In genomic region chr14:54108481-54109471, GRCh38 we compare ENCODE assay signal across 11 cellular contexts.
DNase-seq lines count a peak whose midpoint lies in the region; ATAC-seq, FAIRE-seq and TF ChIP-seq lines count a peak whose summit lies in the region.
"Had no signal": no experiment of that assay in that cellular context is flagged by ENCODE, and none has a peak within 500 bp of the region (broad histone marks: within the 10 kb centered on the region; RNA-seq: fewer than 3 reads in every experiment).

No MANE protein-coding gene starts in this region.

- peaks cover 63% of the 10 kb centered on the region for H3K4me1 ChIP-seq in foreskin keratinocyte

- H3K36me3 Mint-ChIP-seq in HFFc6 (ENCODE audit: low read depth) = no peaks in the 10 kb centered on the region; the same call in none of the 2 replicates

- no peaks in the 10 kb centered on the region for H3K9me3 Mint-ChIP-seq in HFFc6
- H3K9me3 Mint-ChIP-seq: activated T-cell treated with anti-CD3 and anti-CD28 coated beads, Interleukin-2, amount 50 U/mL, for 24 hours had no signal

- no peaks in the 10 kb centered on the region; the same call in none of the 2 replicates for H3K27me3 Mint-ChIP-seq in HFFc6 (ENCODE audit: insufficient read depth)

- TF ChIP-seq CTCF in HFFc6 (IDR thresholded peaks at IDR 0.05) (no peak), foreskin keratinocyte (conservative IDR thresholded peaks at IDR 0.05) (no peak)

- peak; percentile 77 for DNase-seq in A172 (ENCODE audit: low spot score)
- peak; percentile 68 for DNase-seq in HFFc6
- peak; percentile 69 to 83 for DNase-seq in foreskin keratinocyte
- no peak for DNase-seq in Right ventricle myocardium superior
- DNase-seq in activated CD8-positive, alpha-beta memory T cell treated with anti-CD3 and anti-CD28 coated beads, Interleukin-2, amount 50 U/mL, for 4 hours = no peak
- no peak for DNase-seq in DMS153 treated with DMSO at 0.1 percent for 48 hours (lab: John Stamatoyannopoulos, UW; ENCODE audit: unreplicated experiment)
- DNase-seq: activated T-cell treated with anti-CD3 and anti-CD28 coated beads, Interleukin-2, amount 50 U/mL, for 24 hours; nucleus accumbens had no signal

- ATAC-seq in foreskin keratinocyte = peak; percentile 26
- no peak for ATAC-seq in Right ventricle myocardium superior (ENCODE audit: poor library complexity)
- ATAC-seq in HG02885 (IDR thresholded peaks at IDR 0.05; ENCODE audit: poor library complexity, unreplicated experiment) = no peak

- H3K27ac Mint-ChIP-seq in HFFc6 = peak overlapping the region; percentile 57
- H3K27ac Mint-ChIP-seq: activated T-cell treated with anti-CD3 and anti-CD28 coated beads, Interleukin-2, amount 50 U/mL, for 24 hours had no signal

- intact Hi-C loops in Right ventricle myocardium superior (cut with DNase I) = no loop called here

- peak overlapping the region; percentile 62 for H3K27ac ChIP-seq in foreskin keratinocyte
- H3K27ac ChIP-seq: tibial nerve had no signal

- H3K4me3 Mint-ChIP-seq in HFFc6 = peak overlapping the region; percentile 44
- H3K4me3 Mint-ChIP-seq: activated T-cell treated with anti-CD3 and anti-CD28 coated beads, Interleukin-2, amount 50 U/mL, for 24 hours had no signal

- H3K27me3 ChIP-seq in foreskin keratinocyte = no peaks in the 10 kb centered on the region
- H3K27me3 ChIP-seq: tibial nerve had no signal

- peaks cover 45% of the 10 kb centered on the region for H3K4me1 Mint-ChIP-seq in HFFc6 (ENCODE audit: low read depth)

- FAIRE-seq in TTC549 (lab: Jason Lieb, UNC) = peak; percentile 77

Comparison
In these comparisons a context has a peak if more than half of its experiments do, and no peak if none do; other contexts are left out.
1. DNase-seq: peak in A172 (single experiment), HFFc6 (single experiment) and foreskin keratinocyte (2 of 2); none in Right ventricle myocardium superior (single experiment), activated CD8-positive, alpha-beta memory T cell treated with anti-CD3 and anti-CD28 coated beads, Interleukin-2, amount 50 U/mL, for 4 hours (single experiment) and DMS153 treated with DMSO at 0.1 percent for 48 hours (single experiment).